Comparison of ENCODE assay signal across 24 cellular contexts in genomic region chr11:47172740-47173139, GRCh38. TPM values are rescaled to one million over a fixed set of nuclear protein-coding genes. Genes with fewer than 3 reads are reported as not detected.
DNase-seq lines count a peak whose midpoint lies in the region; ATAC-seq and TF ChIP-seq lines count a peak whose summit lies in the region.
"Had no signal": no experiment of that assay in that cellular context is flagged by ENCODE, and none has a peak within 500 bp of the region (broad histone marks: within the 10 kb centered on the region; RNA-seq: fewer than 3 reads in every experiment).

No MANE protein-coding gene starts in this region.

- TF ChIP-seq POLR2A in uterus (IDR thresholded peaks at IDR 0.05), result no peak

- H3K9me2 ChIP-seq in Loucy (replicated peaks; ENCODE audit: low read depth, low read length), result no peaks in the 10 kb centered on the region

- no peak overlapping the region for H3K4me3 ChIP-seq in BLaER1 treated with 17β-estradiol and CSF1 and Interleukin-3, amounts not matched to agents 10 nM and 100 nM
- peak overlapping the region; percentile 39 for H3K4me3 ChIP-seq in Loucy (ENCODE audit: low read length, poor library complexity, severe bottlenecking)
- H3K4me3 ChIP-seq in esophagus (ENCODE audit: low read depth in 1 of 2, low read length in 2 of 2), result no peak overlapping the region
- H3K4me3 ChIP-seq in osteoblast (ENCODE audit: insufficient read depth, low read length), result no peak overlapping the region
- no peak overlapping the region for H3K4me3 ChIP-seq in uterus
- H3K4me3 ChIP-seq: coronary artery, SJCRH30, skin epidermis, testis had no signal

- ATAC-seq in GM21619 (IDR thresholded peaks at IDR 0.05; ENCODE audit: unreplicated experiment) (no peak), GM18511 (IDR thresholded peaks at IDR 0.05; ENCODE audit: unreplicated experiment) (no peak)
- ATAC-seq: activated T-cell treated with anti-CD3 and anti-CD28 coated beads, Interleukin-2, amount 50 U/mL, for 4 hours; Panc1; T-cell had no signal

- H3K79me2 ChIP-seq in Loucy (ENCODE audit: insufficient read depth, low read length) (peaks cover 77% of the 10 kb centered on the region), osteoblast (ENCODE audit: insufficient read depth, low read length) (peaks cover 78% of the 10 kb centered on the region)

- peaks cover 75 to 82% (median 77%) of the 10 kb centered on the region in 11 experiments for H3K36me3 ChIP-seq in BLaER1 treated with 17β-estradiol and CSF1 and Interleukin-3, amounts not matched to agents 10 nM and 100 nM
- H3K36me3 ChIP-seq in Loucy (ENCODE audit: insufficient read depth, low read length) (peaks cover 50% of the 10 kb centered on the region; the same call in 1 of the 2 replicates), esophagus (ENCODE audit: control insufficient read depth in 2 of 2, insufficient read depth in 2 of 2, low read length in 1 of 2) (peaks cover 14 to 31% of the 10 kb centered on the region in 2 donors), osteoblast (ENCODE audit: insufficient read depth, low read length) (peaks cover 67% of the 10 kb centered on the region), uterus (no peaks in the 10 kb centered on the region)

- intact Hi-C loops in uterus (cut with DNase I; ENCODE audit: low total_unique reads), result loop anchor here (10.0 kb wide), 1 partner anchor 92 kb away; no protein-coding TSS in a partner anchor

- H3K27me3 ChIP-seq in BLaER1 treated with 17β-estradiol and CSF1 and Interleukin-3, amounts not matched to agents 10 nM and 100 nM, result no peaks in the 10 kb centered on the region
- H3K27me3 ChIP-seq in Loucy (ENCODE audit: insufficient read depth, low read length, poor library complexity, severe bottlenecking) (peaks cover 4% of the 10 kb centered on the region), esophagus (ENCODE audit: control insufficient read depth in 1 of 2, insufficient read depth in 2 of 2, low read length in 2 of 2) (no peaks in the 10 kb centered on the region), osteoblast (ENCODE audit: insufficient read depth, low read length) (no peaks in the 10 kb centered on the region), uterus (no peaks in the 10 kb centered on the region)
- H3K27me3 ChIP-seq: brain microvascular endothelial cell, SJCRH30, testis had no signal

- H3K9ac ChIP-seq in BLaER1 treated with 17β-estradiol and CSF1 and Interleukin-3, amounts not matched to agents 10 nM and 100 nM, result peak overlapping the region in 8 of 11 experiments; percentile 17 to 60 (median 33); a peak in 11 of 22 replicates
- H3K9ac ChIP-seq in Loucy (ENCODE audit: low read depth, low read length, poor library complexity, severe bottlenecking), result peak overlapping the region; percentile 28

- peak; percentile 14 for DNase-seq in osteoblast (ENCODE audit: insufficient read length, low spot score, missing footprints)
- DNase-seq in uterus, result no peak
- no peak for DNase-seq in GM13977 (ENCODE audit: low spot score)
- DNase-seq: activated CD4-positive, alpha-beta T cell treated with anti-CD3 and anti-CD28 coated beads for 1 hour; activated T-cell treated with anti-CD3 and anti-CD28 coated beads, Interleukin-2, amount 50 U/mL, for 4 hours; brain microvascular endothelial cell; C1 segment of cervical spinal cord; H9; mammary epithelial cell; MV-4-11; NCI-H2171 treated with DMSO at 0.1 percent for 48 hours; NCI-H524 treated with DMSO at 0.1 percent for 48 hours; SJCRH30; stimulated activated CD4-positive, alpha-beta T cell treated with anti-CD3 and anti-CD28 coated beads, Interleukin-1b, Interleukin-23, amount 100 ng/mL, for 48 hours; T-cell; testis had no signal

- no peaks in the 10 kb centered on the region for H3F3A ChIP-seq in Loucy (ENCODE audit: low read depth)

- peaks cover 74 to 84% (median 79%) of the 10 kb centered on the region in 11 experiments for H4K20me1 ChIP-seq in BLaER1 treated with 17β-estradiol and CSF1 and Interleukin-3, amounts not matched to agents 10 nM and 100 nM
- H4K20me1 ChIP-seq in Loucy (ENCODE audit: insufficient read depth, low read length, poor library complexity, severe bottlenecking) (peaks cover 52% of the 10 kb centered on the region), osteoblast (ENCODE audit: insufficient read depth, low read length) (peaks cover 42% of the 10 kb centered on the region)

- peaks cover 17 to 41% (median 19%) of the 10 kb centered on the region in 10 experiments for H3K4me1 ChIP-seq in BLaER1 treated with 17β-estradiol and CSF1 and Interleukin-3, amounts not matched to agents 10 nM and 100 nM
- peaks cover 37% of the 10 kb centered on the region for H3K4me1 ChIP-seq in Loucy (ENCODE audit: insufficient read depth, low read length, poor library complexity, severe bottlenecking)
- peaks cover 9 to 21% of the 10 kb centered on the region in 2 donors for H3K4me1 ChIP-seq in esophagus (ENCODE audit: control insufficient read depth in 2 of 2, insufficient read depth in 2 of 2, low read length in 1 of 2)
- peaks cover 16% of the 10 kb centered on the region for H3K4me1 ChIP-seq in osteoblast (ENCODE audit: insufficient read depth, low read length)
- H3K4me1 ChIP-seq in uterus, result peaks cover under 1 to 19% of the 10 kb centered on the region in 2 donors
- H3K4me1 ChIP-seq: SJCRH30 had no signal

- no peak overlapping the region for H3K4me2 ChIP-seq in BLaER1 treated with 17β-estradiol and CSF1 and Interleukin-3, amounts not matched to agents 10 nM and 100 nM
- H3K4me2 ChIP-seq in Loucy (ENCODE audit: low read depth, low read length, poor library complexity, severe bottlenecking) (peak overlapping the region; percentile 56), osteoblast (ENCODE audit: insufficient read depth, low read length) (no peak overlapping the region)

- no peak for TF ChIP-seq CTCF in Loucy (conservative IDR thresholded peaks at IDR 0.05; ENCODE audit: low read length)
- TF ChIP-seq CTCF in osteoblast (IDR thresholded peaks at IDR 0.05; ENCODE audit: extremely low read depth, low read depth, low read length), result no peak
- TF ChIP-seq CTCF in uterus (IDR thresholded peaks at IDR 0.05), result no peak
- no peak for TF ChIP-seq CTCF in GM13977 (IDR thresholded peaks at IDR 0.05; ENCODE audit: extremely low read depth, insufficient read depth, missing control alignments)

- in situ Hi-C loops in GM13977 (cut with MboI; ENCODE audit: low pct_unique_long_range_greater_than_20kb, low sequenced_read_pairs, unreplicated experiment), result no loop called here

- H2AFZ ChIP-seq in Loucy (ENCODE audit: low read length), result no peak overlapping the region
- no peak overlapping the region for H2AFZ ChIP-seq in osteoblast (ENCODE audit: low read length)

- WGBS in esophagus, 2 donors, result 66 to 75% methylated on average over 6 of the region's 6 CpGs

- H3K9me3 ChIP-seq in BLaER1 treated with 17β-estradiol and CSF1 and Interleukin-3, amounts not matched to agents 10 nM and 100 nM (replicated peaks in 1 of 11), result no peaks in the 10 kb centered on the region
- no peaks in the 10 kb centered on the region for H3K9me3 ChIP-seq in Loucy (ENCODE audit: insufficient read depth, low read depth, low read length)
- no peaks in the 10 kb centered on the region for H3K9me3 ChIP-seq in esophagus (ENCODE audit: control insufficient read depth in 2 of 2, insufficient read depth in 1 of 2, low read depth in 1 of 2, low read length in 1 of 2)
- H3K9me3 ChIP-seq in osteoblast (ENCODE audit: low read depth, low read length), result no peaks in the 10 kb centered on the region
- no peaks in the 10 kb centered on the region for H3K9me3 ChIP-seq in uterus
- H3K9me3 ChIP-seq: SJCRH30, testis had no signal

- H3K27ac ChIP-seq in BLaER1 treated with 17β-estradiol and CSF1 and Interleukin-3, amounts not matched to agents 10 nM and 100 nM, result no peak overlapping the region
- peak overlapping the region; percentile 75 for H3K27ac ChIP-seq in esophagus (ENCODE audit: low read depth in 2 of 2, low read length in 1 of 2)
- no peak overlapping the region for H3K27ac ChIP-seq in osteoblast (ENCODE audit: low read depth, low read length)
- H3K27ac ChIP-seq in uterus, result no peak overlapping the region
- H3K27ac ChIP-seq: brain microvascular endothelial cell, coronary artery, SJCRH30, skin epidermis, testis had no signal

RNA-seq across cellular contexts. Expression of gene ARFGAP2, which starts 3.9 kb away (rescaled TPM):
- 10 to 100 TPM; 47.7 to 49.6 TPM for polyA plus RNA-seq in esophagus
- total RNA-seq in osteoblast, result 104 and 139 TPM in 2 replicates
- 100 to 1,000 TPM in 3 of 4 donors, 10 to 100 TPM in 1; 57.4 to 243 (median 151) TPM for total RNA-seq in uterus

RNA-seq across cellular contexts. Expression of gene PACSIN3, which starts 13.5 kb away (rescaled TPM):
- 10 to 100 TPM; 54.7 to 55.6 TPM for polyA plus RNA-seq in esophagus
- total RNA-seq in osteoblast, result 11.2 and 12.7 TPM in 2 replicates
- 10 to 100 TPM; 28.1 to 80.3 (median 47.1) TPM for total RNA-seq in uterus

RNA-seq across cellular contexts. Expression of gene DDB2, which starts 42.0 kb away (rescaled TPM):
- polyA plus RNA-seq in esophagus, result 10 to 100 TPM; 41.9 to 54.3 TPM
- 52.5 and 66.6 TPM in 2 replicates for total RNA-seq in osteoblast
- 10 to 100 TPM; 13.8 to 65.9 (median 23.8) TPM for total RNA-seq in uterus

Comparison
In these comparisons a context has a peak if more than half of its experiments do, and no peak if none do; other contexts are left out.
1. H3K27ac ChIP-seq: peak in esophagus (2 of 2); none in BLaER1 treated with 17β-estradiol and CSF1 and Interleukin-3, amounts not matched to agents 10 nM and 100 nM (0 of 11), osteoblast (single experiment) and uterus (0 of 2).